Comparison of ENCODE assay signal across 27 cellular contexts in genomic region chr10:86580549-86580886, GRCh38. TPM values are rescaled to one million over a fixed set of nuclear protein-coding genes. Genes with fewer than 3 reads are reported as not detected.
A peak's percentile ranks its signal among the peaks of the same experiment; 100 is the strongest.
DNase-seq lines count a peak whose midpoint lies in the region; ATAC-seq and TF ChIP-seq lines count a peak whose summit lies in the region.
"Had no signal": no experiment of that assay in that cellular context is flagged by ENCODE, and none has a peak within 500 bp of the region (broad histone marks: within the 10 kb centered on the region; RNA-seq: fewer than 3 reads in every experiment).

No MANE protein-coding gene starts in this region.

- H3K27ac ChIP-seq in BLaER1 treated with 17β-estradiol and CSF1 and Interleukin-3, amounts not matched to agents 10 nM and 100 nM, result peak overlapping the region in 8 of 11 experiments; percentile 28 to 68 (median 48); a peak in 17 of 22 replicates
- H3K27ac ChIP-seq in lower lobe of right lung, result no peak overlapping the region
- no peak overlapping the region for H3K27ac ChIP-seq in testis
- H3K27ac ChIP-seq: epithelial cell of prostate, KMS-11, spleen, suprapubic skin, uterus had no signal

- 74 to 91% methylated on average over 1 of the region's 1 CpG for WGBS in testis, 2 donors

- TF ChIP-seq CTCF in lower lobe of right lung (IDR thresholded peaks at IDR 0.05) (no peak), testis (IDR thresholded peaks at IDR 0.05) (no peak)

- H3K36me3 ChIP-seq in BLaER1 treated with 17β-estradiol and CSF1 and Interleukin-3, amounts not matched to agents 10 nM and 100 nM, result no peaks in the 10 kb centered on the region
- H3K36me3 ChIP-seq in lower lobe of right lung (no peaks in the 10 kb centered on the region), testis (ENCODE audit: low read depth, missing control alignments) (no peaks in the 10 kb centered on the region)
- H3K36me3 ChIP-seq: heart left ventricle, spleen, suprapubic skin, uterus had no signal

- peaks cover 0 to 9% (median 0%) of the 10 kb centered on the region in 11 experiments; a peak in 1 of 22 replicates for H4K20me1 ChIP-seq in BLaER1 treated with 17β-estradiol and CSF1 and Interleukin-3, amounts not matched to agents 10 nM and 100 nM

- H3K4me1 ChIP-seq in BLaER1 treated with 17β-estradiol and CSF1 and Interleukin-3, amounts not matched to agents 10 nM and 100 nM, result peaks cover 22 to 39% (median 36%) of the 10 kb centered on the region in 10 experiments
- peaks cover 13% of the 10 kb centered on the region for H3K4me1 ChIP-seq in lower lobe of right lung
- peaks cover 8% of the 10 kb centered on the region for H3K4me1 ChIP-seq in testis
- H3K4me1 ChIP-seq: uterus had no signal

- H3K9me3 ChIP-seq in BLaER1 treated with 17β-estradiol and CSF1 and Interleukin-3, amounts not matched to agents 10 nM and 100 nM (replicated peaks in 1 of 11), result no peaks in the 10 kb centered on the region
- H3K9me3 ChIP-seq in lower lobe of right lung (no peaks in the 10 kb centered on the region), testis (no peaks in the 10 kb centered on the region)
- H3K9me3 ChIP-seq: heart left ventricle, spleen, suprapubic skin, uterus had no signal

- DNase-seq in Kasumi-1 (lab: John Stamatoyannopoulos, UW) (peak; percentile 60 to 73), RPMI8226 (peak; percentile 12), lower lobe of right lung (no peak), NCI-H2196 (lab: John Stamatoyannopoulos, UW; ENCODE audit: unreplicated experiment) (no peak), testis (no peak)
- DNase-seq: activated CD4-positive, alpha-beta T cell treated with anti-CD3 and anti-CD28 coated beads for 4 hours; activated CD8-positive, alpha-beta memory T cell treated with anti-CD3 and anti-CD28 coated beads for 24 hours; activated gamma-delta T cell; activated naive CD8-positive, alpha-beta T cell treated with anti-CD3 and anti-CD28 coated beads, Interleukin-2, amount 50 U/mL, for 24 hours; activated T-cell treated with anti-CD3 and anti-CD28 coated beads, Interleukin-2, amount 50 U/mL, for 1 hour; CD4-positive, alpha-beta T cell; effector CD4-positive, alpha-beta T cell; heart left ventricle; mesendoderm; NCI-H1048; NCI-H187 treated with DMSO at 0.1 percent for 48 hours; retina; SHP77 treated with DMSO at 0.1 percent for 48 hours; spleen; stimulated activated CD4-positive, alpha-beta T cell treated with anti-CD3 and anti-CD28 coated beads, Interleukin-4, amount 100 ng/mL, for 1 hour; stimulated activated naive B cell treated with anti-CD40 and anti-IgM and Interleukin-4, amounts not matched to agents 10 μg/mL and 1 μg/mL and 100 μg/mL, for 72 hours; uterus had no signal

- intact Hi-C loops in lower lobe of right lung (cut with DNase I), result no loop called here
- intact Hi-C loops in testis (cut with DNase I; ENCODE audit: low total_unique reads), result loop anchor here (10.0 kb wide), 1 partner anchor 176 kb away; no protein-coding TSS in a partner anchor

- no peak overlapping the region for H3K4me3 ChIP-seq in BLaER1 treated with 17β-estradiol and CSF1 and Interleukin-3, amounts not matched to agents 10 nM and 100 nM
- H3K4me3 ChIP-seq in lower lobe of right lung, result no peak overlapping the region
- H3K4me3 ChIP-seq in testis, result no peak overlapping the region
- H3K4me3 ChIP-seq: heart left ventricle, spleen, suprapubic skin, uterus had no signal

- no peak for TF ChIP-seq POLR2A in testis (IDR thresholded peaks at IDR 0.05)

- H3K27me3 ChIP-seq in BLaER1 treated with 17β-estradiol and CSF1 and Interleukin-3, amounts not matched to agents 10 nM and 100 nM, result no peaks in the 10 kb centered on the region
- H3K27me3 ChIP-seq in lower lobe of right lung (ENCODE audit: low read depth), result no peaks in the 10 kb centered on the region
- H3K27me3 ChIP-seq in testis, result no peaks in the 10 kb centered on the region
- H3K27me3 ChIP-seq: heart left ventricle, suprapubic skin, uterus had no signal

- ATAC-seq in lower lobe of right lung (peak; percentile 62 to 67), GM19324 (IDR thresholded peaks at IDR 0.05; ENCODE audit: low FRiP score, unreplicated experiment) (no peak)
- ATAC-seq: activated naive CD8-positive, alpha-beta T cell treated with anti-CD3 and anti-CD28 coated beads, Interleukin-2, amount 50 U/mL, for 24 hours had no signal

- peak overlapping the region; percentile 23 to 83 (median 69) for H3K4me2 ChIP-seq in BLaER1 treated with 17β-estradiol and CSF1 and Interleukin-3, amounts not matched to agents 10 nM and 100 nM
- H3K4me2 ChIP-seq: KMS-11 had no signal

- H3K9ac ChIP-seq in BLaER1 treated with 17β-estradiol and CSF1 and Interleukin-3, amounts not matched to agents 10 nM and 100 nM, result peak overlapping the region in 3 of 11 experiments; percentile 4 to 33 (median 5); a peak in 1 of 22 replicates
- H3K9ac ChIP-seq: KMS-11 had no signal

RNA-seq across cellular contexts. Expression of gene WAPL, which starts 58.9 kb away (rescaled TPM):
- total RNA-seq in lower lobe of right lung, result 38.2 TPM
- total RNA-seq in testis, result 10 to 100 TPM; 80.8 to 89.8 TPM
- 65.7 TPM for polyA plus RNA-seq in testis (ENCODE audit: insufficient read depth, low read depth, low replicate concordance)

Comparison
In these comparisons a context has a peak if more than half of its experiments do, and no peak if none do; other contexts are left out.
1. H3K27ac ChIP-seq: peak in BLaER1 treated with 17β-estradiol and CSF1 and Interleukin-3, amounts not matched to agents 10 nM and 100 nM (8 of 11); none in lower lobe of right lung (single experiment) and testis (0 of 2).
2. DNase-seq: peak in Kasumi-1 (2 of 2) and RPMI8226 (single experiment); none in lower lobe of right lung (single experiment), NCI-H2196 (single experiment) and testis (single experiment).